In genomic region chr18:9831046-9831722, GRCh38 we compare ENCODE assay signal across 1 cellular context.
TF ChIP-seq lines count a peak whose summit lies in the region.

No MANE protein-coding gene starts in this region.

TF ChIP-seq in WTC11, 78 proteins besides CTCF, POLR2A, EP300 and RAD21 (continued from another document):
- no peak for TF ChIP-seq AR (CRISPR knock-in tag; IDR thresholded peaks at IDR 0.05)
